Comparison of ENCODE assay signal across 8 cellular contexts in genomic region chr6:87703039-87703438, GRCh38. TPM values are rescaled to one million over a fixed set of nuclear protein-coding genes. Genes with fewer than 3 reads are reported as not detected.
DNase-seq lines count a peak whose midpoint lies in the region; ATAC-seq and TF ChIP-seq lines count a peak whose summit lies in the region.
"Not testable (repeated sequence)": the region's sequence is repeated elsewhere in the genome, so short reads cannot be mapped to it uniquely, and the experiment has no call there.

No MANE protein-coding gene starts in this region.

- not testable (repeated sequence) for H3K27me3 ChIP-seq in GM23248 (replicated peaks; ENCODE audit: insufficient read depth); OCI-LY1 (ENCODE audit: insufficient read depth, low read length); heart left ventricle; mucosa of stomach (ENCODE audit: control insufficient read depth, insufficient read depth, low read length); skeletal muscle satellite cell (ENCODE audit: control insufficient read depth, insufficient read depth, low read length)

- TF ChIP-seq CTCF in 22Rv1 (IDR thresholded peaks at IDR 0.05); OCI-LY1 (IDR thresholded peaks at IDR 0.05; ENCODE audit: low read length); chondrocyte (IDR thresholded peaks at IDR 0.05); heart left ventricle (IDR thresholded peaks at IDR 0.05): not testable (repeated sequence)

- H3K27ac Mint-ChIP-seq in activated CD8-positive, alpha-beta T cell treated with anti-CD3 and anti-CD28 coated beads, Interleukin-2, amount 10 ng/mL, durations not matched to agents 7 days and 5 days: peak overlapping the region; percentile 97
- H3K27ac Mint-ChIP-seq in chondrocyte (ENCODE audit: unreplicated experiment): peak overlapping the region; percentile 97

- H3K4me1 Mint-ChIP-seq in activated CD8-positive, alpha-beta T cell treated with anti-CD3 and anti-CD28 coated beads, Interleukin-2, amount 10 ng/mL, durations not matched to agents 7 days and 5 days (ENCODE audit: low read depth): peaks cover 31% of the 10 kb centered on the region
- H3K4me1 Mint-ChIP-seq in chondrocyte (ENCODE audit: low read depth): peaks cover 44% of the 10 kb centered on the region

- H3F3A ChIP-seq in GM23248 (ENCODE audit: insufficient read depth): peaks cover 61% of the 10 kb centered on the region
- H3F3A ChIP-seq in OCI-LY1 (ENCODE audit: insufficient read depth, low read length): not testable (repeated sequence)

- peak overlapping the region; percentile 90 for H3K27ac ChIP-seq in 22Rv1
- peak overlapping the region; percentile 92 for H3K27ac ChIP-seq in GM23248
- H3K27ac ChIP-seq in OCI-LY1 (ENCODE audit: low read depth, low read length, poor library complexity, severe bottlenecking): peak overlapping the region; percentile 89
- H3K27ac ChIP-seq in heart left ventricle: peak overlapping the region in 11 of 12 donors; percentile 45 to 99 (median 95)

- H3K79me2 ChIP-seq in GM23248 (ENCODE audit: insufficient read depth): peaks cover 39% of the 10 kb centered on the region
- H3K79me2 ChIP-seq in OCI-LY1 (ENCODE audit: insufficient read depth, low read length): peaks cover 37% of the 10 kb centered on the region

- POLR2A ChIA-PET in activated CD8-positive, alpha-beta T cell treated with anti-CD3 and anti-CD28 coated beads, Interleukin-2, amount 10 ng/mL, durations not matched to agents 7 days and 5 days (lab: Charles Lee): interaction anchor here (1.1 to 2.2 kb wide), 9 partner anchors 9 to 230 kb away, joined by 3 to 17 read pairs (median 4); partner anchors contain the start of genes ORC3, RARS2 and SLC35A1

- H3K9me3 Mint-ChIP-seq in activated CD8-positive, alpha-beta T cell treated with anti-CD3 and anti-CD28 coated beads, Interleukin-2, amount 10 ng/mL, durations not matched to agents 7 days and 5 days (ENCODE audit: insufficient read depth); chondrocyte (ENCODE audit: low read depth): not testable (repeated sequence)

- in situ Hi-C loops in GM23248 (cut with MboI): not testable (repeated sequence)

- ATAC-seq in activated CD8-positive, alpha-beta T cell treated with anti-CD3 and anti-CD28 coated beads, Interleukin-2, amount 10 ng/mL, durations not matched to agents 7 days and 5 days; heart left ventricle: not testable (repeated sequence)

- H3K36me3 Mint-ChIP-seq in activated CD8-positive, alpha-beta T cell treated with anti-CD3 and anti-CD28 coated beads, Interleukin-2, amount 10 ng/mL, durations not matched to agents 7 days and 5 days (ENCODE audit: low read depth): peaks cover 22% of the 10 kb centered on the region
- H3K36me3 Mint-ChIP-seq in chondrocyte (ENCODE audit: low read depth): not testable (repeated sequence)

- peak; percentile 58 for DNase-seq in GM23248
- DNase-seq in activated CD8-positive, alpha-beta T cell treated with anti-CD3 and anti-CD28 coated beads, Interleukin-2, amount 10 ng/mL, durations not matched to agents 7 days and 5 days; chondrocyte (ENCODE audit: low spot score); heart left ventricle: not testable (repeated sequence)

- not testable (repeated sequence) for TF ChIP-seq POLR2A in heart left ventricle (IDR thresholded peaks at IDR 0.05)

- peak overlapping the region; percentile 97 for H3K9ac ChIP-seq in GM23248
- H3K9ac ChIP-seq in OCI-LY1 (ENCODE audit: low read length): peak overlapping the region; percentile 72
- peak overlapping the region; percentile 96 for H3K9ac ChIP-seq in mucosa of stomach (ENCODE audit: low read length)
- H3K9ac ChIP-seq in skeletal muscle satellite cell (ENCODE audit: low read depth, low read length): peak overlapping the region; percentile 78

- H3K4me2 ChIP-seq in GM23248 (ENCODE audit: unreplicated experiment) (peak overlapping the region; percentile 91), OCI-LY1 (ENCODE audit: low read length) (peak overlapping the region; percentile 91), skeletal muscle satellite cell (ENCODE audit: low read length) (peak overlapping the region; percentile 81)

- CTCF ChIA-PET in activated CD8-positive, alpha-beta T cell treated with anti-CD3 and anti-CD28 coated beads, Interleukin-2, amount 10 ng/mL, durations not matched to agents 7 days and 5 days (lab: Charles Lee): interaction anchor here (0.9 to 1.1 kb wide), 2 partner anchors 11 to 16 kb away, joined by 3 to 4 read pairs; no protein-coding TSS in a partner anchor

- WGBS in GM23248 (ENCODE audit: low coverage in 1 of 2, low lambda C conversion rate in 2 of 2, missing lambda C conversion rate in 2 of 2), 2 experiments: 68 to 71% methylated on average over 19 of the region's 19 CpGs
- 84 to 87% (median 85%) methylated on average over 19 of the region's 19 CpGs for WGBS in heart left ventricle, 4 donors

- not testable (repeated sequence) for H3K9me3 ChIP-seq in GM23248 (ENCODE audit: low read depth); OCI-LY1 (ENCODE audit: low read length); heart left ventricle; mucosa of stomach (ENCODE audit: control insufficient read depth, low read length); skeletal muscle satellite cell (replicated peaks; ENCODE audit: low read length)

- H3K36me3 ChIP-seq in GM23248 (ENCODE audit: low read depth); heart left ventricle; mucosa of stomach (ENCODE audit: control insufficient read depth, insufficient read depth, low read length); skeletal muscle satellite cell (ENCODE audit: insufficient read depth, low read length): not testable (repeated sequence)
- peaks cover 27% of the 10 kb centered on the region for H3K36me3 ChIP-seq in OCI-LY1 (ENCODE audit: insufficient read depth, low read length)

- H3K4me3 ChIP-seq in GM23248 (peak overlapping the region; percentile 94), OCI-LY1 (ENCODE audit: low read depth, low read length, poor library complexity, severe bottlenecking) (peak overlapping the region; percentile 97), heart left ventricle (peak overlapping the region in 11 of 12 donors; percentile 56 to 99 (median 88)), mucosa of stomach (ENCODE audit: low read length) (peak overlapping the region; percentile 92), skeletal muscle satellite cell (ENCODE audit: low read length) (peak overlapping the region; percentile 67)

- not testable (repeated sequence) for H3K27me3 Mint-ChIP-seq in activated CD8-positive, alpha-beta T cell treated with anti-CD3 and anti-CD28 coated beads, Interleukin-2, amount 10 ng/mL, durations not matched to agents 7 days and 5 days (ENCODE audit: low read depth); chondrocyte (ENCODE audit: low read depth)

- peaks cover 40% of the 10 kb centered on the region for H3K4me1 ChIP-seq in GM23248 (ENCODE audit: insufficient read depth)
- H3K4me1 ChIP-seq in OCI-LY1 (ENCODE audit: insufficient read depth, low read length, severe bottlenecking): peaks cover 41% of the 10 kb centered on the region
- H3K4me1 ChIP-seq in heart left ventricle: peaks cover 0 to 36% (median 15%) of the 10 kb centered on the region in 12 donors
- H3K4me1 ChIP-seq in mucosa of stomach (ENCODE audit: control insufficient read depth, insufficient read depth, low read length): peaks cover 10% of the 10 kb centered on the region
- H3K4me1 ChIP-seq in skeletal muscle satellite cell (ENCODE audit: control insufficient read depth, insufficient read depth, low read length): peaks cover 26% of the 10 kb centered on the region

- H2AFZ ChIP-seq in GM23248: peak overlapping the region; percentile 90
- not testable (repeated sequence) for H2AFZ ChIP-seq in OCI-LY1 (ENCODE audit: low read length)

- peak overlapping the region; percentile 96 for H3K4me3 Mint-ChIP-seq in activated CD8-positive, alpha-beta T cell treated with anti-CD3 and anti-CD28 coated beads, Interleukin-2, amount 10 ng/mL, durations not matched to agents 7 days and 5 days
- H3K4me3 Mint-ChIP-seq in chondrocyte (ENCODE audit: unreplicated experiment): peak overlapping the region; percentile 95

- H4K20me1 ChIP-seq in GM23248 (ENCODE audit: insufficient read depth): peaks cover 18% of the 10 kb centered on the region
- H4K20me1 ChIP-seq in OCI-LY1 (ENCODE audit: insufficient read depth, low read length): not testable (repeated sequence)

- intact Hi-C loops in heart left ventricle (cut with DNase I): loop anchor here in 4 of 10 donors (2.0 to 10.0 kb wide), 5 partner anchors 89 to 548 kb away; partner anchors contain the start of genes SLC35A1 (in 3 of the 4), ORC3 (in 2 of the 4) and ZNF292 (in 2 of the 4)

- H3K9me2 ChIP-seq in GM23248 (ENCODE audit: insufficient read depth); OCI-LY1 (ENCODE audit: low read depth, low read length): not testable (repeated sequence)

RNA-seq across cellular contexts. Expression of gene AKIRIN2, which starts 1.0 kb away (rescaled TPM):
- total RNA-seq in GM23248 (2014; rRNA removed; shearing (Covaris generic)): 21.4 and 24.9 TPM in 2 replicates
- polyA plus RNA-seq in GM23248 (2016; fragmentation: Nextera tagmentation; extraction: Ambion mirVana) (60.6 and 66.2 TPM in 2 replicates), heart left ventricle (10 to 100 TPM; 21.8 to 42.0 TPM)
- 10 to 100 TPM; 42.1 to 45.2 TPM for total RNA-seq in activated CD8-positive, alpha-beta T cell treated with anti-CD3 and anti-CD28 coated beads, Interleukin-2, amount 10 ng/mL, durations not matched to agents 7 days and 5 days
- total RNA-seq in chondrocyte (36.6 to 40.0 TPM (median 40.0 TPM) in 3 replicates), heart left ventricle (10 to 100 TPM; 15.2 to 54.7 (median 40.7) TPM)
- 15.5 and 17.3 TPM in 2 replicates for total RNA-seq in skeletal muscle satellite cell (2012; rRNA removed)
